27 cellular contexts compared by ENCODE assay signal in the genomic region with DNA sequence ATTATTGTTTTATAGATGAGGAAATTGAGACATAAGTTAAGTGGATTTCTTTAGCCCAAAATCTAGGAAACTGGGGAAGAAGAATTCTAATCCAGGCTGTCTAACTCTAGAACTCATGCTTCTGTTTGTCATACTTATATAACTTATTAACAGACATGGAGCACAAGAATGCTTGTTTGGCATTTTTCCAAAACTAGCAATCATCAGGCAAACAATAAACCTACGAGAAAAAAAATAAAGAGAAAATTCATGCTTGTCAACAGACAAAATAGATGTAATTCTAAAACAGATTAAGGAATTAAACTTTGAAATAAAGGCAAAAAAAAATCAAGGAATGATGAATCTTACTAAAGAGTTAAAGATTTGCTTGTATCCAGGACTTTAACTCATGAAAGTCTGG.
DNase-seq lines count a peak whose midpoint lies in the region; ATAC-seq and TF ChIP-seq lines count a peak whose summit lies in the region.
"Had no signal": no experiment of that assay in that cellular context is flagged by ENCODE, and none has a peak within 500 bp of the region (broad histone marks: within the 10 kb centered on the region; RNA-seq: fewer than 3 reads in every experiment).

No MANE protein-coding gene starts in this region.

- H3K56ac ChIP-seq in mesendoderm (ENCODE audit: low read length) = no peak overlapping the region

- H3K4me3 ChIP-seq in PC-3 (ENCODE audit: low read length) = no peak overlapping the region
- H3K4me3 ChIP-seq in Karpas-422 (ENCODE audit: low read length) = no peak overlapping the region
- no peak overlapping the region for H3K4me3 ChIP-seq in neural progenitor cell
- H3K4me3 ChIP-seq in mesendoderm (ENCODE audit: low read length) = no peak overlapping the region
- H3K4me3 ChIP-seq: ascending aorta, gastroesophageal sphincter, GM23248, sigmoid colon, SJSA1, transverse colon had no signal

- ATAC-seq in PC-3 (no peak), HG02678 (IDR thresholded peaks at IDR 0.05; ENCODE audit: unreplicated experiment) (no peak)
- ATAC-seq: gastroesophageal sphincter, left lobe of liver had no signal

- no peak overlapping the region for H2BK15ac ChIP-seq in mesendoderm (replicated peaks; ENCODE audit: low read depth)

- no peaks in the 10 kb centered on the region for H3K9me3 Mint-ChIP-seq in neural progenitor cell
- H3K9me3 Mint-ChIP-seq: activated naive CD8-positive, alpha-beta T cell treated with anti-CD3 and anti-CD28 coated beads for 36 hours; CD8-positive, alpha-beta memory T cell; dendritic cell treated with granulocyte-macrophage colony-stimulating factor and Interleukin-4, amounts not matched to agents 40 ng/mL and 50 ng/mL, for 4 days had no signal

- CTCF ChIA-PET in PC-3 (lab: Charles Lee) = no interaction called here

- H3K27me3 ChIP-seq in PC-3 (ENCODE audit: low read length) (no peaks in the 10 kb centered on the region), Karpas-422 (ENCODE audit: low read length) (no peaks in the 10 kb centered on the region), neural progenitor cell (no peaks in the 10 kb centered on the region), mesendoderm (ENCODE audit: insufficient read depth, low read length, poor library complexity) (no peaks in the 10 kb centered on the region)
- H3K27me3 ChIP-seq: ascending aorta, BE2C, gastroesophageal sphincter, sigmoid colon, SJSA1, transverse colon had no signal

- no CpG with 5 or more reads among the region's 1 CpG for WGBS in mesendoderm (ENCODE audit: extremely low coverage, insufficient coverage, low lambda C conversion rate)

- no peak overlapping the region for H2BK120ac ChIP-seq in mesendoderm (ENCODE audit: low read depth, low read length)

- BruUV-seq in PC-3 (replicated peaks; lab: Mats Ljungman, UMichigan) = no TSS peak

- no peak overlapping the region for H2AK5ac ChIP-seq in mesendoderm (ENCODE audit: low read length)

- H3K79me2 ChIP-seq in PC-3 (ENCODE audit: low read length) = no peaks in the 10 kb centered on the region
- H3K79me2 ChIP-seq in Karpas-422 (ENCODE audit: low read length) = no peaks in the 10 kb centered on the region
- no peaks in the 10 kb centered on the region for H3K79me2 ChIP-seq in neural progenitor cell (ENCODE audit: low read depth)
- no peaks in the 10 kb centered on the region for H3K79me2 ChIP-seq in mesendoderm (ENCODE audit: control insufficient read depth, insufficient read depth, low read length)

- H3K9me2 ChIP-seq in PC-3 (replicated peaks; ENCODE audit: low read length) (no peaks in the 10 kb centered on the region), Karpas-422 (replicated peaks; ENCODE audit: insufficient read depth, low read length) (no peaks in the 10 kb centered on the region)

- no peaks in the 10 kb centered on the region for H3K4me1 ChIP-seq in PC-3 (ENCODE audit: insufficient read depth, low read length)
- no peaks in the 10 kb centered on the region for H3K4me1 ChIP-seq in Karpas-422 (ENCODE audit: low read length)
- no peaks in the 10 kb centered on the region for H3K4me1 ChIP-seq in neural progenitor cell
- no peaks in the 10 kb centered on the region for H3K4me1 ChIP-seq in mesendoderm (ENCODE audit: control insufficient read depth, low read depth, low read length)
- H3K4me1 ChIP-seq: ascending aorta, BE2C, gastroesophageal sphincter, sigmoid colon, SJSA1, transverse colon had no signal

- no peaks in the 10 kb centered on the region for H3K4me1 Mint-ChIP-seq in neural progenitor cell
- H3K4me1 Mint-ChIP-seq: activated naive CD8-positive, alpha-beta T cell treated with anti-CD3 and anti-CD28 coated beads for 36 hours; CD8-positive, alpha-beta memory T cell had no signal

- H3K9ac ChIP-seq in PC-3 (ENCODE audit: low read length) (no peak overlapping the region), Karpas-422 (ENCODE audit: low read length) (no peak overlapping the region), neural progenitor cell (no peak overlapping the region), mesendoderm (ENCODE audit: low read length) (no peak overlapping the region)
- H3K9ac ChIP-seq: GM23248 had no signal

- POLR2A ChIA-PET in PC-3 (lab: Charles Lee; ENCODE audit: unreplicated experiment) = no interaction called here

- no peaks in the 10 kb centered on the region for H3K79me1 ChIP-seq in mesendoderm (ENCODE audit: low read length)

- H4K8ac ChIP-seq in mesendoderm (ENCODE audit: low read depth, low read length) = no peak overlapping the region

- H2BK5ac ChIP-seq in mesendoderm (ENCODE audit: low read length) = no peak overlapping the region

- no peak overlapping the region for H3K23ac ChIP-seq in mesendoderm (ENCODE audit: low read length)

- no peaks in the 10 kb centered on the region for H3K36me3 Mint-ChIP-seq in neural progenitor cell

- H3K27ac ChIP-seq in PC-3 (ENCODE audit: low read length) (no peak overlapping the region), Karpas-422 (ENCODE audit: low read length) (no peak overlapping the region), neural progenitor cell (no peak overlapping the region), mesendoderm (ENCODE audit: low read depth, low read length) (no peak overlapping the region)
- H3K27ac ChIP-seq: ascending aorta, gastroesophageal sphincter, GM23248, sigmoid colon, SJSA1, transverse colon had no signal

- intact Hi-C loops in PC-3 (cut with micrococcal nuclease) = no loop called here

- no peaks in the 10 kb centered on the region for H3F3A ChIP-seq in PC-3 (ENCODE audit: low read length, unreplicated experiment)
- no peaks in the 10 kb centered on the region for H3F3A ChIP-seq in neural progenitor cell (ENCODE audit: low read depth)

- no peak overlapping the region for H3K4me3 Mint-ChIP-seq in neural progenitor cell
- H3K4me3 Mint-ChIP-seq: activated naive CD8-positive, alpha-beta T cell treated with anti-CD3 and anti-CD28 coated beads for 36 hours; CD8-positive, alpha-beta memory T cell; dendritic cell treated with granulocyte-macrophage colony-stimulating factor and Interleukin-4, amounts not matched to agents 40 ng/mL and 50 ng/mL, for 4 days had no signal

- H3K4me2 ChIP-seq in PC-3 (ENCODE audit: low read length) (no peak overlapping the region), Karpas-422 (ENCODE audit: low read depth, low read length, poor library complexity, severe bottlenecking) (no peak overlapping the region), neural progenitor cell (no peak overlapping the region), mesendoderm (ENCODE audit: low read length) (no peak overlapping the region)

- H2AFZ ChIP-seq in PC-3 (ENCODE audit: low read length) (no peak overlapping the region), Karpas-422 (ENCODE audit: low read length) (no peak overlapping the region), neural progenitor cell (replicated peaks) (no peak overlapping the region)
- H2AFZ ChIP-seq: GM23248 had no signal

- no peaks in the 10 kb centered on the region for H3K36me3 ChIP-seq in PC-3 (ENCODE audit: low read depth, low read length)
- H3K36me3 ChIP-seq in Karpas-422 (ENCODE audit: insufficient read depth, low read length) = 0 out of 2 replicates have a peak, but pooled peaks cover 3% of the 10 kb centered on the region
- H3K36me3 ChIP-seq in neural progenitor cell = no peaks in the 10 kb centered on the region
- H3K36me3 ChIP-seq in mesendoderm (ENCODE audit: control insufficient read depth, insufficient read depth, low read length) = no peaks in the 10 kb centered on the region
- H3K36me3 ChIP-seq: BE2C, SJSA1 had no signal

- H4K5ac ChIP-seq in mesendoderm (ENCODE audit: low read length) = no peak overlapping the region

- H3K9me3 ChIP-seq in PC-3 (ENCODE audit: low read length) = no peaks in the 10 kb centered on the region
- H3K9me3 ChIP-seq in Karpas-422 (ENCODE audit: low read length) = no peaks in the 10 kb centered on the region
- no peaks in the 10 kb centered on the region for H3K9me3 ChIP-seq in neural progenitor cell (ENCODE audit: low read depth)
- H3K9me3 ChIP-seq: ascending aorta, BE2C, gastroesophageal sphincter, sigmoid colon, SJSA1, transverse colon had no signal

- no peak overlapping the region for H3K4ac ChIP-seq in mesendoderm (ENCODE audit: low read depth, low read length)

- TF ChIP-seq CTCF in PC-3 (conservative IDR thresholded peaks at IDR 0.05; ENCODE audit: low read depth, low read length) (no peak), neural progenitor cell (IDR thresholded peaks at IDR 0.05) (no peak)

- no peak overlapping the region for H3K18ac ChIP-seq in mesendoderm (ENCODE audit: low read length)

- in situ Hi-C loops in Caki2 (cut with HindIII; ENCODE audit: low pct_unique_long_range_greater_than_20kb, low sequenced_read_pairs) = no loop called here

- H3K27me3 Mint-ChIP-seq in neural progenitor cell (ENCODE audit: insufficient read depth, low read depth) = no peaks in the 10 kb centered on the region
- H3K27me3 Mint-ChIP-seq: activated naive CD8-positive, alpha-beta T cell treated with anti-CD3 and anti-CD28 coated beads for 36 hours; CD8-positive, alpha-beta memory T cell; dendritic cell treated with granulocyte-macrophage colony-stimulating factor and Interleukin-4, amounts not matched to agents 40 ng/mL and 50 ng/mL, for 4 days had no signal

- H4K20me1 ChIP-seq in PC-3 (ENCODE audit: low read length) = no peaks in the 10 kb centered on the region
- H4K20me1 ChIP-seq in Karpas-422 (ENCODE audit: insufficient read depth, low read depth, low read length) = no peaks in the 10 kb centered on the region
- no peaks in the 10 kb centered on the region for H4K20me1 ChIP-seq in neural progenitor cell (ENCODE audit: low read depth)

- H3K27ac Mint-ChIP-seq in neural progenitor cell = no peak overlapping the region
- H3K27ac Mint-ChIP-seq: activated naive CD8-positive, alpha-beta T cell treated with anti-CD3 and anti-CD28 coated beads for 36 hours; CD8-positive, alpha-beta memory T cell; dendritic cell treated with granulocyte-macrophage colony-stimulating factor and Interleukin-4, amounts not matched to agents 40 ng/mL and 50 ng/mL, for 4 days had no signal

- DNase-seq in Caki2 (ENCODE audit: low read depth) (peak; percentile 69), PC-3 (peak; percentile 19), dermis blood vessel endothelial cell (peak; percentile 68), kidney tubule cell (ENCODE audit: low spot score) (peak; percentile 80), Karpas-422 (no peak), neural progenitor cell (ENCODE audit: low spot score) (no peak), mesendoderm (no peak)
- DNase-seq: activated CD4-positive, alpha-beta T cell treated with anti-CD3 and anti-CD28 coated beads for 48 hours; activated effector memory CD4-positive, alpha-beta T cell treated with Interleukin-2 at 50 U/mL for 16 hours; activated naive CD8-positive, alpha-beta T cell treated with anti-CD3 and anti-CD28 coated beads for 36 hours; BE2C; CD8-positive, alpha-beta memory T cell; central memory CD4-positive, alpha-beta T cell; GM23248; hypothalamus; NCI-H1048; NCI-H446 treated with DMSO at 0.1 percent for 48 hours; sigmoid colon; stimulated activated CD4-positive, alpha-beta T cell treated with anti-CD3 and anti-CD28 coated beads, Interleukin-4, amount 100 ng/mL, for 4 hours; T1000; transverse colon had no signal

Comparison
In these comparisons a context has a peak if more than half of its experiments do, and no peak if none do; other contexts are left out.
1. DNase-seq: peak in Caki2 (single experiment), PC-3 (single experiment), dermis blood vessel endothelial cell (single experiment) and kidney tubule cell (single experiment); none in Karpas-422 (single experiment), neural progenitor cell (single experiment) and mesendoderm (single experiment).